ENCODE assay signal across 22 cellular contexts in genomic region chr3:177493091-177493490, GRCh38.
A peak's percentile ranks its signal among the peaks of the same experiment; 100 is the strongest.
DNase-seq lines count a peak whose midpoint lies in the region; ATAC-seq and TF ChIP-seq lines count a peak whose summit lies in the region.
"Had no signal": no experiment of that assay in that cellular context is flagged by ENCODE, and none has a peak within 500 bp of the region (broad histone marks: within the 10 kb centered on the region; RNA-seq: fewer than 3 reads in every experiment).

No MANE protein-coding gene starts in this region.

- peaks cover 22% of the 10 kb centered on the region for H3K4me1 Mint-ChIP-seq in endothelial cell (ENCODE audit: unreplicated experiment)
- H3K4me1 Mint-ChIP-seq in nephron, result peaks cover 58% of the 10 kb centered on the region
- peaks cover 20% of the 10 kb centered on the region for H3K4me1 Mint-ChIP-seq in neural progenitor cell
- peaks cover 15 to 20% (median 16%) of the 10 kb centered on the region in 3 donors for H3K4me1 Mint-ChIP-seq in T-cell

- TF ChIP-seq CTCF in endothelial cell (IDR thresholded peaks at IDR 0.05; ENCODE audit: unreplicated experiment) (no peak), nephron (IDR thresholded peaks at IDR 0.05; ENCODE audit: unreplicated experiment in 3 of 3) (no peak), neural progenitor cell (IDR thresholded peaks at IDR 0.05) (no peak)

- no peak overlapping the region for H3K4me3 Mint-ChIP-seq in endothelial cell (ENCODE audit: unreplicated experiment)
- peak overlapping the region in 2 of 3 experiments; percentile 50 to 54 for H3K4me3 Mint-ChIP-seq in nephron
- no peak overlapping the region for H3K4me3 Mint-ChIP-seq in neural progenitor cell
- H3K4me3 Mint-ChIP-seq in T-cell, result no peak overlapping the region
- H3K4me3 Mint-ChIP-seq: B cell; CD14-positive monocyte; CD4-positive, alpha-beta T cell; CD8-positive, alpha-beta memory T cell; GM23338; H9 had no signal

- CTCF ChIA-PET in T-cell (lab: Charles Lee), result no interaction called here

- H4K20me1 ChIP-seq in BLaER1 (no peaks in the 10 kb centered on the region), neural progenitor cell (ENCODE audit: low read depth) (no peaks in the 10 kb centered on the region)
- H4K20me1 ChIP-seq: BLaER1 treated with 17β-estradiol and CSF1 and Interleukin-3, amounts not matched to agents 10 nM and 100 nM had no signal

- H3K9me3 Mint-ChIP-seq in endothelial cell (ENCODE audit: unreplicated experiment) (no peaks in the 10 kb centered on the region), nephron (no peaks in the 10 kb centered on the region), neural progenitor cell (peaks cover 11% of the 10 kb centered on the region), T-cell (no peaks in the 10 kb centered on the region)
- H3K9me3 Mint-ChIP-seq: CD4-positive, alpha-beta T cell; CD8-positive, alpha-beta memory T cell; GM23338; H9 had no signal

- peaks cover 3% of the 10 kb centered on the region for H3K27me3 Mint-ChIP-seq in endothelial cell (ENCODE audit: unreplicated experiment)
- no peaks in the 10 kb centered on the region for H3K27me3 Mint-ChIP-seq in nephron (ENCODE audit: low read depth)
- H3K27me3 Mint-ChIP-seq in neural progenitor cell (ENCODE audit: insufficient read depth, low read depth), result peaks cover 13% of the 10 kb centered on the region
- no peaks in the 10 kb centered on the region for H3K27me3 Mint-ChIP-seq in T-cell
- H3K27me3 Mint-ChIP-seq: B cell; CD4-positive, alpha-beta T cell had no signal

- H3K4me2 ChIP-seq in BLaER1, result 0 out of 2 replicates have a peak overlapping the region, but pooled peaks have one; percentile 0
- no peak overlapping the region for H3K4me2 ChIP-seq in neural progenitor cell
- H3K4me2 ChIP-seq: BLaER1 treated with 17β-estradiol and CSF1 and Interleukin-3, amounts not matched to agents 10 nM and 100 nM; GM23338 had no signal

- no peaks in the 10 kb centered on the region for H3K27me3 ChIP-seq in BLaER1
- no peaks in the 10 kb centered on the region for H3K27me3 ChIP-seq in neural progenitor cell
- H3K27me3 ChIP-seq: BLaER1 treated with 17β-estradiol and CSF1 and Interleukin-3, amounts not matched to agents 10 nM and 100 nM had no signal

- H3K27ac Mint-ChIP-seq in endothelial cell (ENCODE audit: unreplicated experiment), result peak overlapping the region; percentile 59
- peak overlapping the region; percentile 6 to 30 (median 18) for H3K27ac Mint-ChIP-seq in nephron
- H3K27ac Mint-ChIP-seq in neural progenitor cell, result peak overlapping the region; percentile 54
- no peak overlapping the region for H3K27ac Mint-ChIP-seq in T-cell
- H3K27ac Mint-ChIP-seq: B cell; CD4-positive, alpha-beta T cell; GM23338; H9 had no signal

- H3K4me3 ChIP-seq in BLaER1, result no peak overlapping the region
- no peak overlapping the region for H3K4me3 ChIP-seq in neural progenitor cell
- H3K4me3 ChIP-seq: BLaER1 treated with 17β-estradiol and CSF1 and Interleukin-3, amounts not matched to agents 10 nM and 100 nM; GM12878; GM23338 had no signal

- H3K9me3 ChIP-seq in BLaER1 (peaks cover 17% of the 10 kb centered on the region), neural progenitor cell (ENCODE audit: low read depth) (no peaks in the 10 kb centered on the region)

- H3K27ac ChIP-seq in BLaER1, result no peak overlapping the region
- no peak overlapping the region for H3K27ac ChIP-seq in neural progenitor cell
- H3K27ac ChIP-seq: 22Rv1; BLaER1 treated with 17β-estradiol and CSF1 and Interleukin-3, amounts not matched to agents 10 nM and 100 nM had no signal

- H3K9ac ChIP-seq in BLaER1, result no peak overlapping the region
- no peak overlapping the region for H3K9ac ChIP-seq in neural progenitor cell
- H3K9ac ChIP-seq: BLaER1 treated with 17β-estradiol and CSF1 and Interleukin-3, amounts not matched to agents 10 nM and 100 nM had no signal

- no peaks in the 10 kb centered on the region for H3K36me3 ChIP-seq in BLaER1
- no peaks in the 10 kb centered on the region for H3K36me3 ChIP-seq in neural progenitor cell
- H3K36me3 ChIP-seq: BLaER1 treated with 17β-estradiol and CSF1 and Interleukin-3, amounts not matched to agents 10 nM and 100 nM had no signal

- DNase-seq in endothelial cell (ENCODE audit: low spot score) (no peak), neural progenitor cell (ENCODE audit: low spot score) (no peak), germinal center (ENCODE audit: low spot score) (no peak), T-cell (no peak), OCI-M2 (lab: John Stamatoyannopoulos, UW; ENCODE audit: unreplicated experiment) (no peak)
- DNase-seq: CD4-positive, alpha-beta T cell; CD8-positive, alpha-beta memory T cell; DMS 273 treated with DMSO at 0.1 percent for 48 hours; DMS79; EL; GDM1; H9 had no signal

- H3K79me2 ChIP-seq in neural progenitor cell (ENCODE audit: low read depth), result no peaks in the 10 kb centered on the region

- no peak overlapping the region for H2AFZ ChIP-seq in neural progenitor cell (replicated peaks)
- H2AFZ ChIP-seq: GM23338 had no signal

- no peak for ATAC-seq in GM18498 (IDR thresholded peaks at IDR 0.05; ENCODE audit: unreplicated experiment)
- no peak for ATAC-seq in T-cell (replicated peaks in 1 of 4)
- ATAC-seq: GM12878, GM23338, HCT116 had no signal

- H3K4me1 ChIP-seq in BLaER1 (peaks cover 22% of the 10 kb centered on the region), neural progenitor cell (peaks cover 5% of the 10 kb centered on the region)

- no peaks in the 10 kb centered on the region for H3K36me3 Mint-ChIP-seq in endothelial cell (ENCODE audit: low read depth, unreplicated experiment)
- no peaks in the 10 kb centered on the region for H3K36me3 Mint-ChIP-seq in nephron (ENCODE audit: low read depth)
- H3K36me3 Mint-ChIP-seq in neural progenitor cell, result no peaks in the 10 kb centered on the region
- H3K36me3 Mint-ChIP-seq in T-cell, result no peaks in the 10 kb centered on the region

- H3F3A ChIP-seq in neural progenitor cell (ENCODE audit: low read depth), result no peaks in the 10 kb centered on the region

- POLR2A ChIA-PET in T-cell (lab: Charles Lee), result no interaction called here

Comparison
In these comparisons a context has a peak if more than half of its experiments do, and no peak if none do; other contexts are left out.
1. H3K27ac Mint-ChIP-seq: peak in endothelial cell (single experiment), nephron (3 of 3) and neural progenitor cell (single experiment); none in T-cell (0 of 2).
2. H3K4me3 Mint-ChIP-seq: peak in nephron (2 of 3); none in endothelial cell (single experiment), neural progenitor cell (single experiment) and T-cell (0 of 3).